ENCODE assay signal across 8 cellular contexts in genomic region chr14:90061849-90062794, GRCh38. TPM values are rescaled to one million over a fixed set of nuclear protein-coding genes. Genes with fewer than 3 reads are reported as not detected.
DNase-seq lines count a peak whose midpoint lies in the region; ATAC-seq and TF ChIP-seq lines count a peak whose summit lies in the region.

TSS of gene KCNK13 (plus strand) at chr14:90061994. CDS start at chr14:90062206, 212 bp downstream.

- H3K4me1 Mint-ChIP-seq in naive thymus-derived CD8-positive, alpha-beta T cell = peaks cover 12 to 29% (median 27%) of the 10 kb centered on the region in 4 donors

- H3K4me1 ChIP-seq in BE2C (peaks cover 4% of the 10 kb centered on the region; the same call in 1 of the 2 replicates), HUES64 (ENCODE audit: insufficient read depth, low read length) (no peaks in the 10 kb centered on the region; the same call in 1 of the 2 replicates)

- no peak within 1 kb of the TSS for H3K27ac Mint-ChIP-seq in naive thymus-derived CD8-positive, alpha-beta T cell

- WGBS in HUES64 = under 1% methylated on average over 94 of the region's 94 CpGs

- H3K9me2 ChIP-seq in SU-DHL-6 (replicated peaks; ENCODE audit: insufficient read depth, low read length) = no peaks in the 10 kb centered on the region

- peak within 1 kb of the TSS; percentile 75 for H3K4me2 ChIP-seq in SU-DHL-6 (ENCODE audit: low read depth, low read length, poor library complexity, severe bottlenecking)

- peak within 1 kb of the TSS; percentile 47 for H3K4me3 ChIP-seq in BE2C (ENCODE audit: low read depth, low read length)
- peak within 1 kb of the TSS; percentile 55 for H3K4me3 ChIP-seq in HUES64 (ENCODE audit: low read length)
- H3K4me3 ChIP-seq in SU-DHL-6 (ENCODE audit: insufficient read depth, low read length, poor library complexity, severe bottlenecking) = peak within 1 kb of the TSS; percentile 63
- peak within 1 kb of the TSS; percentile 48 for H3K4me3 ChIP-seq in epithelial cell of proximal tubule (ENCODE audit: low read depth, low read length)

- POLR2A ChIA-PET in naive thymus-derived CD8-positive, alpha-beta T cell (lab: Charles Lee) = no interaction called here

- peaks cover 0 to 2% (median 0%) of the 10 kb centered on the region in 9 donors for H3K9me3 Mint-ChIP-seq in naive thymus-derived CD8-positive, alpha-beta T cell

- no peak within 1 kb of the TSS for H3K27ac ChIP-seq in HUES64 (ENCODE audit: low read depth, low read length)
- H3K27ac ChIP-seq in SU-DHL-6 (ENCODE audit: low read depth, low read length) = no peak within 1 kb of the TSS

- no peaks in the 10 kb centered on the region for H3K79me2 ChIP-seq in SU-DHL-6 (ENCODE audit: insufficient read depth, low read length)

- H3K9ac ChIP-seq in HUES64 (ENCODE audit: low read depth, low read length) (no peak within 1 kb of the TSS), SU-DHL-6 (ENCODE audit: low read length) (peak within 1 kb of the TSS; percentile 60)

- peaks cover 44 to 68% (median 55%) of the 10 kb centered on the region in 5 donors for H3K27me3 Mint-ChIP-seq in naive thymus-derived CD8-positive, alpha-beta T cell

- ATAC-seq in naive thymus-derived CD8-positive, alpha-beta T cell = peak; percentile 42 to 49

- H3K4me3 Mint-ChIP-seq in naive thymus-derived CD8-positive, alpha-beta T cell = peak within 1 kb of the TSS; percentile 70 to 97 (median 85)

- DNase-seq in BE2C (peak; percentile 43), epithelial cell of proximal tubule (ENCODE audit: low read depth) (no peak), EL (no peak), NCI-H446 treated with DMSO at 0.1 percent for 48 hours (lab: John Stamatoyannopoulos, UW) (no peak), AML-193 (lab: John Stamatoyannopoulos, UW) (no peak)
- peak in 1 of 10 donors; percentile 16 for DNase-seq in naive thymus-derived CD8-positive, alpha-beta T cell

- H3K36me3 Mint-ChIP-seq in naive thymus-derived CD8-positive, alpha-beta T cell = peaks cover 0 to 3% (median 2%) of the 10 kb centered on the region in 3 donors

- H3K27me3 ChIP-seq in BE2C = peaks cover 40% of the 10 kb centered on the region
- peaks cover 81% of the 10 kb centered on the region for H3K27me3 ChIP-seq in HUES64 (ENCODE audit: insufficient read depth, low read length)
- H3K27me3 ChIP-seq in SU-DHL-6 (ENCODE audit: low read length) = no peaks in the 10 kb centered on the region

- TF ChIP-seq CTCF in BE2C (IDR thresholded peaks at IDR 0.05; ENCODE audit: low read depth, low read length) = no peak
- TF ChIP-seq CTCF in SU-DHL-6 (IDR thresholded peaks at IDR 0.05; ENCODE audit: insufficient read depth, low read length, poor library complexity, severe bottlenecking) = no peak
- no peak for TF ChIP-seq CTCF in epithelial cell of proximal tubule (conservative IDR thresholded peaks at IDR 0.05; ENCODE audit: low read depth, low read length)

- no peaks in the 10 kb centered on the region for H4K20me1 ChIP-seq in SU-DHL-6 (ENCODE audit: low read depth, low read length)

- no peaks in the 10 kb centered on the region for H3K36me3 ChIP-seq in BE2C
- H3K36me3 ChIP-seq in HUES64 (ENCODE audit: insufficient read depth, low read length) = no peaks in the 10 kb centered on the region
- no peaks in the 10 kb centered on the region for H3K36me3 ChIP-seq in SU-DHL-6 (ENCODE audit: low read length)

- peak within 1 kb of the TSS; percentile 91 for H2AFZ ChIP-seq in SU-DHL-6 (ENCODE audit: low read depth, low read length, severe bottlenecking)

- H3K9me3 ChIP-seq in BE2C = no peaks in the 10 kb centered on the region; the same call in 1 of the 2 replicates
- H3K9me3 ChIP-seq in HUES64 (ENCODE audit: insufficient read depth, low read depth, low read length) = no peaks in the 10 kb centered on the region
- H3K9me3 ChIP-seq in SU-DHL-6 (ENCODE audit: insufficient read depth, low read length) = no peaks in the 10 kb centered on the region

- H3F3A ChIP-seq in SU-DHL-6 (ENCODE audit: insufficient read depth) = peaks cover 7% of the 10 kb centered on the region

RNA-seq across cellular contexts. Expression of gene KCNK13, which starts in this region (rescaled TPM):
- not detected for polyA plus RNA-seq in BE2C (2012; ENCODE audit: insufficient read depth, insufficient read length, low read depth)
- 0.40 TPM for polyA plus RNA-seq in HUES64 (2013, experiment 1 of 2)
- 0.25 TPM for polyA plus RNA-seq in HUES64 (2013, experiment 2 of 2)
- total RNA-seq in epithelial cell of proximal tubule = 0.12 and 0.22 TPM in 2 replicates
- not detected for total RNA-seq in naive thymus-derived CD8-positive, alpha-beta T cell
- polyA plus RNA-seq in naive thymus-derived CD8-positive, alpha-beta T cell = not detected

Comparison
In these comparisons a context has a peak if more than half of its experiments do, and no peak if none do; other contexts are left out.
1. Peak in ATAC-seq in naive thymus-derived CD8-positive, alpha-beta T cell; RNA of the gene not detected or under 1 TPM.